ENCODE assay signal across 10 cellular contexts in the genomic region with DNA sequence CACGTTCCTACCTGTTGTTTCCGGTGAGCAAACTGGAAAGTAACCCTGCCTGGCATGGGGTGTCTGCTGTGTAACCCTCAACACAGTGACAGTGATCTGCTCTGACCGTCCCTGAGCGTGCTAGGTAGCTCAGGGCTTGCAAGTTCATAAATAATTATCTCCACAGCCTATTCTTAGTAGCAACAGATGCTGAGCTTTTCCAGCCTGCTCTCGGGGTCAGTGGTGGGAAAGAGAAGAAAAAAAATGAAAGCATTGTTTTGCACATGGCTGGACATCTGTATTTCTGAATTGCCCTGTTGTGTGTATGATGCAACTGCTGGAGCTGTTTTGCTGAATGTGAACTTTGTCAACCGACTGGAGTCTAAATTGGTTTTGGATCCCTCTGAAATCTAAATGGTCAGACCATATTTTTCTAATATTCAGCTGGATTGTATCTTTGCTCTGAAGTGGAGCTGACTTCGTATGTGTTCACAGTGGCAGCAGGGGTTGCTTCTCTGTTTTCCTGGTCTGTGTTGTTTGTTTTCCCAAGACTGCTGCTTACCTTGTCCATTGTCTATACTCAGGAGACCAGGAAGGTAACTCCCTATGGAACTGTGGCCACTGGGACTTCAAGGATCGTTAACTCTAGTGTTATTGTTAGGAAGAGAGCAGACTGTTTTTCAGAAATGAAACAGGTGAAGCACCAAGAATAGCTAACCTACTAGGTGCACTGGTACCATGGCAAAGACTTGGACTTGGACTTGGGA. TPM values are rescaled to one million over a fixed set of nuclear protein-coding genes. Genes with fewer than 3 reads are reported as not detected.
DNase-seq lines count a peak whose midpoint lies in the region; ATAC-seq, FAIRE-seq and TF ChIP-seq lines count a peak whose summit lies in the region.
"Had no signal": no experiment of that assay in that cellular context is flagged by ENCODE, and none has a peak within 500 bp of the region (broad histone marks: within the 10 kb centered on the region; RNA-seq: fewer than 3 reads in every experiment).

No MANE protein-coding gene starts in this region.

- POLR2A ChIA-PET in HepG2 (lab: Yijun Ruan, JAX), result interaction anchor here (1.0 to 1.6 kb wide), 2 partner anchors 9 kb away, joined by 3 to 11 read pairs; no protein-coding TSS in a partner anchor

- intact Hi-C loops in HepG2 (cut with micrococcal nuclease; ENCODE audit: unreplicated experiment) (no loop called here), tibial artery (cut with DNase I; ENCODE audit: low total_unique reads) (no loop called here)

- TF ChIP-seq CTCF in choroid plexus epithelial cell (conservative IDR thresholded peaks at IDR 0.05; ENCODE audit: low read depth, low read length) (no peak), HepG2 (CRISPR knock-in tag; IDR thresholded peaks at IDR 0.05) (no peak), tibial artery (IDR thresholded peaks at IDR 0.05) (no peak)

- no peak for TF ChIP-seq POLR2A in HepG2 (IDR thresholded peaks at IDR 0.05; ENCODE audit: insufficient read depth in 1 of 2, low read depth in 2 of 2, low read length in 2 of 2)

- H3K79me2 ChIP-seq in HepG2 (ENCODE audit: insufficient read depth, low read length), result no peaks in the 10 kb centered on the region

- no TSS peak for BruUV-seq in HepG2 (replicated peaks; lab: Mats Ljungman, UMichigan)

- H3K9ac ChIP-seq in HepG2 (ENCODE audit: insufficient read depth, low read depth, low read length), result peak overlapping the region; percentile 32; the same call in 1 of the 2 replicates

- no peaks in the 10 kb centered on the region for H4K20me1 ChIP-seq in HepG2 (ENCODE audit: insufficient read depth, low read length)

- peak; percentile 81 for ATAC-seq in HepG2
- no peak for ATAC-seq in GM18861 (IDR thresholded peaks at IDR 0.05; ENCODE audit: unreplicated experiment)
- no peak for ATAC-seq in GM18520 (IDR thresholded peaks at IDR 0.05; ENCODE audit: unreplicated experiment)
- ATAC-seq: esophagus mucosa, GM23338 had no signal

- CTCF ChIA-PET in HepG2 (lab: Yijun Ruan, JAX; ENCODE audit: low intra/inter-chr PET ratio, low total read pairs), result no interaction called here

- H3K27ac ChIP-seq in HepG2 (ENCODE audit: extremely low read length, insufficient read depth, low read length) (peak overlapping the region; percentile 69), tibial artery (peak overlapping the region; percentile 53 to 62)

- H3K9me3 ChIP-seq in HepG2 (ENCODE audit: low read length) (no peaks in the 10 kb centered on the region), tibial artery (no peaks in the 10 kb centered on the region)

- H3K27me3 ChIP-seq in HepG2 (ENCODE audit: control insufficient read depth in 1 of 2, insufficient read depth in 2 of 2, low read length in 2 of 2) (no peaks in the 10 kb centered on the region), tibial artery (no peaks in the 10 kb centered on the region)

- FAIRE-seq in HepG2 (lab: Jason Lieb, UNC), result peak; percentile 59

- peak in 1 of 2 experiments; percentile 64; a peak in 1 of 4 replicates for TF ChIP-seq EP300 in HepG2 (IDR thresholded peaks at IDR 0.05; ENCODE audit: low read depth in 2 of 2, low read length in 2 of 2)
- no peak for TF ChIP-seq EP300 in HepG2 (CRISPR knock-in tag; IDR thresholded peaks at IDR 0.05; ENCODE audit: borderline replicate concordance)

- peak overlapping the region; percentile 84 for H2AFZ ChIP-seq in HepG2 (ENCODE audit: low read length)
- H2AFZ ChIP-seq: GM23338 had no signal

- H3K4me1 ChIP-seq in HepG2 (ENCODE audit: insufficient read depth, low read length), result peaks cover 82% of the 10 kb centered on the region
- H3K4me1 ChIP-seq in tibial artery, result peaks cover 3 to 83% (median 32%) of the 10 kb centered on the region in 4 donors

- TF ChIP-seq RAD21 in HepG2 (CRISPR knock-in tag; IDR thresholded peaks at IDR 0.05), result no peak

- peak overlapping the region; percentile 71 for H3K4me2 ChIP-seq in HepG2 (ENCODE audit: low read depth, low read length)
- H3K4me2 ChIP-seq: GM23338 had no signal

- H3K36me3 ChIP-seq in HepG2 (replicated peaks in 1 of 2; ENCODE audit: control insufficient read depth in 1 of 2, insufficient read depth in 2 of 2, low read length in 2 of 2) (no peaks in the 10 kb centered on the region), tibial artery (no peaks in the 10 kb centered on the region)

- WGBS in HepG2 (ENCODE audit: low lambda C conversion rate), result 14% methylated on average over 8 of the region's 8 CpGs

- H3K4me3 ChIP-seq in choroid plexus epithelial cell (ENCODE audit: low read depth, low read length) (no peak overlapping the region), HepG2 (replicated peaks in 1 of 3; ENCODE audit: insufficient read depth in 1 of 3, low read depth in 2 of 3, low read length in 3 of 3) (peak overlapping the region in 2 of 3 experiments; percentile 10 to 42; a peak in 1 of 6 replicates), tibial artery (no peak overlapping the region)
- H3K4me3 ChIP-seq: GM23338 had no signal

- DNase-seq in NCI-H2107 (lab: John Stamatoyannopoulos, UW) (peak; percentile 40), choroid plexus epithelial cell (ENCODE audit: low read depth) (peak; percentile 91), HepG2 (ENCODE audit: low spot score) (peak; percentile 82), tibial artery (no peak), occipital lobe (lab: John Stamatoyannopoulos, UW) (no peak)
- DNase-seq: SHP77 treated with DMSO at 0.1 percent for 48 hours had no signal

- in situ Hi-C loops in HepG2 (cut with HindIII; ENCODE audit: extremely low pct_ligation_motif_present, low pct_unique_long_range_greater_than_20kb), result loop anchor here (25.0 kb wide), 1 partner anchor 940 kb away; no protein-coding TSS in a partner anchor

TF ChIP-seq in HepG2, 621 proteins besides CTCF, POLR2A, EP300 and RAD21 (continues in another document):
- no peak for TF ChIP-seq KLF15 (CRISPR knock-in tag; IDR thresholded peaks at IDR 0.05; ENCODE audit: borderline replicate concordance)
- TF ChIP-seq ZNF468 (CRISPR knock-in tag; IDR thresholded peaks at IDR 0.05), result no peak
- TF ChIP-seq FOXJ3 (CRISPR knock-in tag; IDR thresholded peaks at IDR 0.05; ENCODE audit: borderline replicate concordance), result peak; percentile 25; the same call in 1 of the 2 replicates
- TF ChIP-seq XBP1 (CRISPR knock-in tag; IDR thresholded peaks at IDR 0.05), result no peak
- TF ChIP-seq MAFF (IDR thresholded peaks at IDR 0.05; ENCODE audit: low read depth, low read length), result peak; percentile 56; the same call in 1 of the 2 replicates
- peak; percentile 87 for TF ChIP-seq CEBPB (IDR thresholded peaks at IDR 0.05; ENCODE audit: borderline replicate concordance, low read depth, low read length)
- TF ChIP-seq ZNF644 (CRISPR knock-in tag; IDR thresholded peaks at IDR 0.05; ENCODE audit: low read depth), result peak; percentile 55; the same call in 1 of the 2 replicates
- TF ChIP-seq HMG20A (CRISPR knock-in tag; IDR thresholded peaks at IDR 0.05; ENCODE audit: borderline replicate concordance), result no peak
- TF ChIP-seq, protein P1, sequence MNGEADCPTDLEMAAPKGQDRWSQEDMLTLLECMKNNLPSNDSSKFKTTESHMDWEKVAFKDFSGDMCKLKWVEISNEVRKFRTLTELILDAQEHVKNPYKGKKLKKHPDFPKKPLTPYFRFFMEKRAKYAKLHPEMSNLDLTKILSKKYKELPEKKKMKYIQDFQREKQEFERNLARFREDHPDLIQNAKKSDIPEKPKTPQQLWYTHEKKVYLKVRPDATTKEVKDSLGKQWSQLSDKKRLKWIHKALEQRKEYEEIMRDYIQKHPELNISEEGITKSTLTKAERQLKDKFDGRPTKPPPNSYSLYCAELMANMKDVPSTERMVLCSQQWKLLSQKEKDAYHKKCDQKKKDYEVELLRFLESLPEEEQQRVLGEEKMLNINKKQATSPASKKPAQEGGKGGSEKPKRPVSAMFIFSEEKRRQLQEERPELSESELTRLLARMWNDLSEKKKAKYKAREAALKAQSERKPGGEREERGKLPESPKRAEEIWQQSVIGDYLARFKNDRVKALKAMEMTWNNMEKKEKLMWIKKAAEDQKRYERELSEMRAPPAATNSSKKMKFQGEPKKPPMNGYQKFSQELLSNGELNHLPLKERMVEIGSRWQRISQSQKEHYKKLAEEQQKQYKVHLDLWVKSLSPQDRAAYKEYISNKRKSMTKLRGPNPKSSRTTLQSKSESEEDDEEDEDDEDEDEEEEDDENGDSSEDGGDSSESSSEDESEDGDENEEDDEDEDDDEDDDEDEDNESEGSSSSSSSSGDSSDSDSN (CRISPR knock-in tag; IDR thresholded peaks at IDR 0.05), result peak; percentile 16; the same call in 1 of the 2 replicates
- 0 out of 2 replicates have a peak, but pooled peaks have one; percentile 6 for TF ChIP-seq ETV6 (CRISPR knock-in tag; conservative IDR thresholded peaks at IDR 0.05)
- peak; percentile 41; the same call in 1 of the 2 replicates for TF ChIP-seq HNF4G (IDR thresholded peaks at IDR 0.05; ENCODE audit: borderline replicate concordance, low read depth, low read length)
- no peak for TF ChIP-seq HNF4G (CRISPR knock-in tag; IDR thresholded peaks at IDR 0.05; ENCODE audit: borderline replicate concordance, low read depth)

RNA-seq across cellular contexts. Expression of a gene that starts 27.0 kb away (rescaled TPM):
- total RNA-seq in HepG2 (2016; rRNA removed; fragmentation: Illumina TruSeq; extraction: Trizol), result not detected in 2 replicates
- not detected in 2 replicates for total RNA-seq in HepG2 (2016; cell fraction: cytosol; rRNA removed; fragmentation: Illumina TruSeq; extraction: Trizol; ENCODE audit: low read depth)
- total RNA-seq in HepG2 (2016; cell fraction: insoluble cytoplasmic fraction; rRNA removed; fragmentation: Illumina TruSeq; extraction: Trizol), result 0.07 TPM in 1 of 2 replicates, not detected in the other
- not detected in 2 replicates for total RNA-seq in HepG2 (2016; cell fraction: membrane; rRNA removed; fragmentation: Illumina TruSeq; extraction: Trizol)
- total RNA-seq in HepG2 (2016; cell fraction: nucleus; rRNA removed; fragmentation: Illumina TruSeq; extraction: Trizol), result 0.44 TPM in 1 of 2 replicates, not detected in the other
- 0.07 and 0.08 TPM in 2 replicates for polyA plus RNA-seq in HepG2 (2011; rRNA removed)
- not detected in 2 replicates for polyA plus RNA-seq in HepG2 (2011; cell fraction: cytosol; rRNA removed)
- 0.03 and 0.09 TPM in 2 replicates for polyA plus RNA-seq in HepG2 (2011; cell fraction: nucleus; rRNA removed)
- 0.05 TPM in 1 of 2 replicates, not detected in the other for polyA plus RNA-seq in HepG2 (2012)
- not detected in 2 replicates for polyA plus RNA-seq in HepG2 (2016; cell fraction: cytosol; fragmentation: Illumina TruSeq; extraction: Trizol; ENCODE audit: low read depth)
- not detected in 2 replicates for polyA plus RNA-seq in HepG2 (2016; cell fraction: insoluble cytoplasmic fraction; fragmentation: Illumina TruSeq; extraction: Trizol; ENCODE audit: low read depth)
- polyA plus RNA-seq in HepG2 (2016; cell fraction: membrane; fragmentation: Illumina TruSeq; extraction: Trizol; ENCODE audit: low read depth), result not detected in 2 replicates
- polyA plus RNA-seq in HepG2 (2016; cell fraction: nucleus; fragmentation: Illumina TruSeq; extraction: Trizol; ENCODE audit: insufficient read depth, low read depth), result not detected in 2 replicates
- polyA minus RNA-seq in HepG2 (2011; rRNA and poly(A)+ RNA removed; ENCODE audit: low replicate concordance), result 0.19 TPM in 1 of 2 replicates, not detected in the other
- not detected in 2 replicates for polyA minus RNA-seq in HepG2 (2011; cell fraction: cytosol; rRNA and poly(A)+ RNA removed)
- 0.25 and 0.26 TPM in 2 replicates for polyA minus RNA-seq in HepG2 (2011; cell fraction: nucleus; rRNA and poly(A)+ RNA removed)
- total RNA-seq in occipital lobe, result 61.8 TPM

Comparison
In these comparisons a context has a peak if more than half of its experiments do, and no peak if none do; other contexts are left out.
1. DNase-seq: peak in NCI-H2107 (single experiment), choroid plexus epithelial cell (single experiment) and HepG2 (single experiment); none in tibial artery (0 of 2) and occipital lobe (single experiment).
2. H3K4me3 ChIP-seq: peak in HepG2 (2 of 3); none in choroid plexus epithelial cell (single experiment) and tibial artery (0 of 2).
3. RNA of a gene that starts 27.0 kb away (total RNA-seq): 61.8 TPM in occipital lobe (single experiment); 0.07 to 0.44 TPM in HepG2; every median in the first group is over 10 times any median in the second.